ENCODE assay signal across 17 cellular contexts in genomic region chr2:64470921-64471320, GRCh38. TPM values are rescaled to one million over a fixed set of nuclear protein-coding genes. Genes with fewer than 3 reads are reported as not detected.
DNase-seq lines count a peak whose midpoint lies in the region; ATAC-seq and TF ChIP-seq lines count a peak whose summit lies in the region.
"Had no signal": no experiment of that assay in that cellular context is flagged by ENCODE, and none has a peak within 500 bp of the region (broad histone marks: within the 10 kb centered on the region; RNA-seq: fewer than 3 reads in every experiment).

No MANE protein-coding gene starts in this region.

- H3K27me3 ChIP-seq in hepatocyte, result no peaks in the 10 kb centered on the region

- no peaks in the 10 kb centered on the region for H3K9me3 ChIP-seq in hepatocyte (ENCODE audit: low read depth)
- H3K9me3 ChIP-seq: A549, SJSA1 had no signal

- H3K36me3 Mint-ChIP-seq in activated T-helper 2 cell treated with anti-CD3 and anti-CD28 coated beads, Interferon-gamma antibody, Interleukin-2, Interleukin-4, amounts not matched to agents 10 μg/mL and 5 μg/mL and 100 μg/mL, durations not matched to agents 14 hours and 24 hours and 36 hours (ENCODE audit: low read depth), result no peaks in the 10 kb centered on the region
- H3K36me3 Mint-ChIP-seq in activated naive CD4-positive, alpha-beta T cell treated with anti-CD3 and anti-CD28 coated beads, Interleukin-2, amount 50 U/mL, for 72 hours, result no peaks in the 10 kb centered on the region

- no peak overlapping the region for H3K4me3 ChIP-seq in hepatocyte
- H3K4me3 ChIP-seq: A549, SJSA1 had no signal

- H3K9me3 Mint-ChIP-seq in activated T-helper 2 cell treated with anti-CD3 and anti-CD28 coated beads, Interferon-gamma antibody, Interleukin-2, Interleukin-4, amounts not matched to agents 10 μg/mL and 5 μg/mL and 100 μg/mL, durations not matched to agents 14 hours and 24 hours and 36 hours, result no peaks in the 10 kb centered on the region
- H3K9me3 Mint-ChIP-seq in activated naive CD4-positive, alpha-beta T cell treated with anti-CD3 and anti-CD28 coated beads, Interleukin-2, amount 50 U/mL, for 72 hours, result no peaks in the 10 kb centered on the region
- H3K9me3 Mint-ChIP-seq: CD4-positive, alpha-beta T cell; HFFc6; IgD-negative memory B cell had no signal

- no peak for TF ChIP-seq CTCF in hepatocyte (IDR thresholded peaks at IDR 0.05; ENCODE audit: poor library complexity)

- DNase-seq in NCI-H82 (lab: John Stamatoyannopoulos, UW) (peak; percentile 23), NCI-H82 treated with DMSO at 0.1 percent for 48 hours (lab: John Stamatoyannopoulos, UW; ENCODE audit: unreplicated experiment) (no peak), NCI-H1105 (lab: John Stamatoyannopoulos, UW) (peak; percentile 35), hepatocyte (ENCODE audit: low spot score) (no peak)
- DNase-seq in activated T-helper 2 cell treated with anti-CD3 and anti-CD28 coated beads, Interferon-gamma antibody, Interleukin-2, Interleukin-4, amounts not matched to agents 10 μg/mL and 5 μg/mL and 100 μg/mL, durations not matched to agents 14 hours and 24 hours and 36 hours (ENCODE audit: low spot score), result no peak
- no peak for DNase-seq in activated naive CD4-positive, alpha-beta T cell treated with anti-CD3 and anti-CD28 coated beads, Interleukin-2, amount 50 U/mL, for 72 hours (ENCODE audit: low spot score in 2 of 2)
- DNase-seq: Calu3; CD4-positive, alpha-beta T cell; HFFc6; Karpas-422; NCI-H2081 had no signal

- no peaks in the 10 kb centered on the region for H3K9me2 ChIP-seq in hepatocyte (replicated peaks; ENCODE audit: insufficient read depth)

- H2AFZ ChIP-seq in hepatocyte, result no peak overlapping the region

- no peak overlapping the region for H3K4me2 ChIP-seq in hepatocyte
- H3K4me2 ChIP-seq: A549 had no signal

- ATAC-seq in activated naive CD4-positive, alpha-beta T cell treated with anti-CD3 and anti-CD28 coated beads, Interleukin-2, amount 50 U/mL, for 72 hours, result no peak
- no peak for ATAC-seq in activated CD4-positive, CD25-positive, alpha-beta regulatory T cell treated with anti-CD3 and anti-CD28 coated beads, Interleukin-2, amount 50 U/mL, for 24 hours
- ATAC-seq: Panc1 had no signal

- H3K36me3 ChIP-seq in hepatocyte (replicated peaks; ENCODE audit: insufficient read depth, low read depth), result no peaks in the 10 kb centered on the region
- H3K36me3 ChIP-seq: SJSA1 had no signal

- peaks cover 3% of the 10 kb centered on the region for H3K4me1 Mint-ChIP-seq in activated T-helper 2 cell treated with anti-CD3 and anti-CD28 coated beads, Interferon-gamma antibody, Interleukin-2, Interleukin-4, amounts not matched to agents 10 μg/mL and 5 μg/mL and 100 μg/mL, durations not matched to agents 14 hours and 24 hours and 36 hours (ENCODE audit: low read depth)

- H3K27me3 Mint-ChIP-seq in activated T-helper 2 cell treated with anti-CD3 and anti-CD28 coated beads, Interferon-gamma antibody, Interleukin-2, Interleukin-4, amounts not matched to agents 10 μg/mL and 5 μg/mL and 100 μg/mL, durations not matched to agents 14 hours and 24 hours and 36 hours (ENCODE audit: low read depth), result peaks cover 16% of the 10 kb centered on the region
- H3K27me3 Mint-ChIP-seq: IgD-negative memory B cell had no signal

- peak overlapping the region; percentile 37 for H3K27ac ChIP-seq in hepatocyte
- H3K27ac ChIP-seq: A549, HL-60, SJSA1 had no signal

- WGBS in hepatocyte (ENCODE audit: low lambda C conversion rate, missing lambda C conversion rate), result 98% methylated on average over 4 of the region's 4 CpGs

- H3K79me2 ChIP-seq in hepatocyte, result no peaks in the 10 kb centered on the region

- H3K4me1 ChIP-seq in hepatocyte (ENCODE audit: insufficient read depth), result no peaks in the 10 kb centered on the region
- H3K4me1 ChIP-seq: A549, SJSA1 had no signal

- no peaks in the 10 kb centered on the region for H4K20me1 ChIP-seq in hepatocyte (ENCODE audit: insufficient read depth, poor library complexity, severe bottlenecking)

- H3K27ac Mint-ChIP-seq in activated T-helper 2 cell treated with anti-CD3 and anti-CD28 coated beads, Interferon-gamma antibody, Interleukin-2, Interleukin-4, amounts not matched to agents 10 μg/mL and 5 μg/mL and 100 μg/mL, durations not matched to agents 14 hours and 24 hours and 36 hours, result no peak overlapping the region
- H3K27ac Mint-ChIP-seq in activated naive CD4-positive, alpha-beta T cell treated with anti-CD3 and anti-CD28 coated beads, Interleukin-2, amount 50 U/mL, for 72 hours, result no peak overlapping the region
- H3K27ac Mint-ChIP-seq: CD4-positive, alpha-beta T cell; HFFc6; IgD-negative memory B cell had no signal

- intact Hi-C loops in activated T-helper 2 cell treated with anti-CD3 and anti-CD28 coated beads, Interferon-gamma antibody, Interleukin-2, Interleukin-4, amounts not matched to agents 10 μg/mL and 5 μg/mL and 100 μg/mL, durations not matched to agents 14 hours and 24 hours and 36 hours (cut with micrococcal nuclease), result no loop called here

- no peak overlapping the region for H3K4me3 Mint-ChIP-seq in activated T-helper 2 cell treated with anti-CD3 and anti-CD28 coated beads, Interferon-gamma antibody, Interleukin-2, Interleukin-4, amounts not matched to agents 10 μg/mL and 5 μg/mL and 100 μg/mL, durations not matched to agents 14 hours and 24 hours and 36 hours (ENCODE audit: low read depth)
- H3K4me3 Mint-ChIP-seq: CD4-positive, alpha-beta T cell; HFFc6; IgD-negative memory B cell had no signal

RNA-seq across cellular contexts. Expression of gene LGALSL, which starts 17.0 kb away (rescaled TPM):
- total RNA-seq in hepatocyte, result 28.1 and 30.7 TPM in 2 replicates
- 27.9 and 44.6 TPM in 2 replicates for polyA plus RNA-seq in hepatocyte
- 2.6 and 3.3 TPM in 2 replicates for total RNA-seq in activated T-helper 2 cell treated with anti-CD3 and anti-CD28 coated beads, Interferon-gamma antibody, Interleukin-2, Interleukin-4, amounts not matched to agents 10 μg/mL and 5 μg/mL and 100 μg/mL, durations not matched to agents 14 hours and 24 hours and 36 hours
- 1 to 10 TPM; 1.0 to 1.2 TPM for total RNA-seq in activated naive CD4-positive, alpha-beta T cell treated with anti-CD3 and anti-CD28 coated beads, Interleukin-2, amount 50 U/mL, for 72 hours

RNA-seq across cellular contexts. Expression of gene AFTPH, which starts 53.2 kb away (rescaled TPM):
- 44.7 and 50.9 TPM in 2 replicates for total RNA-seq in hepatocyte
- 11.8 and 12.0 TPM in 2 replicates for polyA plus RNA-seq in hepatocyte
- 34.6 and 36.6 TPM in 2 replicates for total RNA-seq in activated T-helper 2 cell treated with anti-CD3 and anti-CD28 coated beads, Interferon-gamma antibody, Interleukin-2, Interleukin-4, amounts not matched to agents 10 μg/mL and 5 μg/mL and 100 μg/mL, durations not matched to agents 14 hours and 24 hours and 36 hours
- total RNA-seq in activated naive CD4-positive, alpha-beta T cell treated with anti-CD3 and anti-CD28 coated beads, Interleukin-2, amount 50 U/mL, for 72 hours, result 10 to 100 TPM; 34.1 to 48.5 TPM

Comparison
In these comparisons a context has a peak if more than half of its experiments do, and no peak if none do; other contexts are left out.
1. DNase-seq: peak in NCI-H82 (single experiment) and NCI-H1105 (single experiment); none in NCI-H82 treated with DMSO at 0.1 percent for 48 hours (single experiment), hepatocyte (single experiment), activated T-helper 2 cell treated with anti-CD3 and anti-CD28 coated beads, Interferon-gamma antibody, Interleukin-2, Interleukin-4, amounts not matched to agents 10 μg/mL and 5 μg/mL and 100 μg/mL, durations not matched to agents 14 hours and 24 hours and 36 hours (single experiment) and activated naive CD4-positive, alpha-beta T cell treated with anti-CD3 and anti-CD28 coated beads, Interleukin-2, amount 50 U/mL, for 72 hours (0 of 2).